ENCODE assay signal across 8 cellular contexts in genomic region chr2:164913640-164914346, GRCh38. TPM values are rescaled to one million over a fixed set of nuclear protein-coding genes. Genes with fewer than 3 reads are reported as not detected.
DNase-seq lines count a peak whose midpoint lies in the region; ATAC-seq, FAIRE-seq and TF ChIP-seq lines count a peak whose summit lies in the region.

No MANE protein-coding gene starts in this region.

- FAIRE-seq in D721Med (lab: Jason Lieb, UNC), result peak; percentile 44

- H3K4me3 Mint-ChIP-seq in naive B cell, result peak overlapping the region in 3 of 8 donors; percentile 26 to 51 (median 46)

- peaks cover 30 to 37% (median 36%) of the 10 kb centered on the region in 3 donors for H3K4me1 Mint-ChIP-seq in naive B cell

- H3K27ac Mint-ChIP-seq in naive B cell, result peak overlapping the region in 5 of 6 donors; percentile 4 to 88 (median 82)

- no peak for DNase-seq in D721Med (ENCODE audit: insufficient read length, low spot score)
- peak; percentile 12 for DNase-seq in NB4 (ENCODE audit: low read depth)
- peak; percentile 91 for DNase-seq in epithelial cell of esophagus (ENCODE audit: low read depth)
- peak; percentile 35 for DNase-seq in naive B cell
- no peak for DNase-seq in DMS114 treated with DMSO at 0.1 percent for 48 hours (lab: John Stamatoyannopoulos, UW; ENCODE audit: unreplicated experiment)
- DNase-seq in AG08396 (ENCODE audit: low spot score), result no peak
- no peak for DNase-seq in putamen (ENCODE audit: low spot score)
- no peak for DNase-seq in iPS-NIHi7 (ENCODE audit: extremely low spot score)

- ATAC-seq in naive B cell (ENCODE audit: low read depth in 2 of 2), result peak; percentile 65 to 69

- peak; percentile 36 for TF ChIP-seq CTCF in D721Med (IDR thresholded peaks at IDR 0.05; ENCODE audit: insufficient read depth, missing control alignments)
- no peak for TF ChIP-seq CTCF in NB4 (IDR thresholded peaks at IDR 0.05; ENCODE audit: low read depth, low read length)
- peak; percentile 28 for TF ChIP-seq CTCF in epithelial cell of esophagus (IDR thresholded peaks at IDR 0.05; ENCODE audit: insufficient read depth, low read depth, low read length, missing control alignments)

- no peaks in the 10 kb centered on the region for H3K9me3 Mint-ChIP-seq in naive B cell

- no peaks in the 10 kb centered on the region for H3K27me3 Mint-ChIP-seq in naive B cell

- H3K36me3 Mint-ChIP-seq in naive B cell, result peaks cover 0 to 7% of the 10 kb centered on the region in 2 donors

- H3K4me3 ChIP-seq in NB4 (ENCODE audit: low read depth, low read length) (no peak overlapping the region), epithelial cell of esophagus (ENCODE audit: low read length) (no peak overlapping the region)

- TF ChIP-seq POLR2A in NB4 (IDR thresholded peaks at IDR 0.05; ENCODE audit: extremely low read depth, insufficient read length), result no peak

RNA-seq across cellular contexts. Expression of gene SLC38A11, which starts 41.5 kb away (rescaled TPM):
- polyA plus RNA-seq in naive B cell (ENCODE audit: low read depth in 6 of 6), result 10 to 100 TPM in 3 of 6 donors, 1 to 10 TPM in 3; 1.1 to 16.3 (median 9.5) TPM

Comparison
In these comparisons a context has a peak if more than half of its experiments do, and no peak if none do; other contexts are left out.
1. DNase-seq: peak in NB4 (single experiment), epithelial cell of esophagus (single experiment) and naive B cell (single experiment); none in D721Med (single experiment), DMS114 treated with DMSO at 0.1 percent for 48 hours (single experiment), AG08396 (single experiment), putamen (single experiment) and iPS-NIHi7 (single experiment).